Comparison of ENCODE assay signal across 1 cellular context in the genomic region with DNA sequence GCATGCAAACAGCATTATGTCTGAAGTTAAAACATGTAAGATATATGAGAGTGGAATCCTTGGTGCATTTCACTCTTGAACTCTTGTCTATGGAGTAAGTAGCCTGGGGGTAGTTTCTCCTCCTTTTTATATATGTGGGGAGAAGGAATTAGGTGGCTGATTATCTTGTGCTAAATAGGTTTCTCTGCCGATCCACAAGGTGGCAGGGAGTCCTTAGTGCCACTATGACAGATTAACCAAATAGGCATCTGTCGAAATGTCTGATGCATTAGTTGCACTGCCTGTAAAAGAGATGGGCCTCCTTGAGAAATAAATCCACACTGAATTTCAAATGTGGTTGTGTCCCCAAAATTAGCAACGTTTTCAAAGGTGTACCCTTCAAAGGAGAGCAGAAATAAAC.
TF ChIP-seq lines count a peak whose summit lies in the region.

No MANE protein-coding gene starts in this region.

TF ChIP-seq in GM23338, 12 proteins besides CTCF, POLR2A, EP300 and RAD21:
- TF ChIP-seq, protein P1, sequence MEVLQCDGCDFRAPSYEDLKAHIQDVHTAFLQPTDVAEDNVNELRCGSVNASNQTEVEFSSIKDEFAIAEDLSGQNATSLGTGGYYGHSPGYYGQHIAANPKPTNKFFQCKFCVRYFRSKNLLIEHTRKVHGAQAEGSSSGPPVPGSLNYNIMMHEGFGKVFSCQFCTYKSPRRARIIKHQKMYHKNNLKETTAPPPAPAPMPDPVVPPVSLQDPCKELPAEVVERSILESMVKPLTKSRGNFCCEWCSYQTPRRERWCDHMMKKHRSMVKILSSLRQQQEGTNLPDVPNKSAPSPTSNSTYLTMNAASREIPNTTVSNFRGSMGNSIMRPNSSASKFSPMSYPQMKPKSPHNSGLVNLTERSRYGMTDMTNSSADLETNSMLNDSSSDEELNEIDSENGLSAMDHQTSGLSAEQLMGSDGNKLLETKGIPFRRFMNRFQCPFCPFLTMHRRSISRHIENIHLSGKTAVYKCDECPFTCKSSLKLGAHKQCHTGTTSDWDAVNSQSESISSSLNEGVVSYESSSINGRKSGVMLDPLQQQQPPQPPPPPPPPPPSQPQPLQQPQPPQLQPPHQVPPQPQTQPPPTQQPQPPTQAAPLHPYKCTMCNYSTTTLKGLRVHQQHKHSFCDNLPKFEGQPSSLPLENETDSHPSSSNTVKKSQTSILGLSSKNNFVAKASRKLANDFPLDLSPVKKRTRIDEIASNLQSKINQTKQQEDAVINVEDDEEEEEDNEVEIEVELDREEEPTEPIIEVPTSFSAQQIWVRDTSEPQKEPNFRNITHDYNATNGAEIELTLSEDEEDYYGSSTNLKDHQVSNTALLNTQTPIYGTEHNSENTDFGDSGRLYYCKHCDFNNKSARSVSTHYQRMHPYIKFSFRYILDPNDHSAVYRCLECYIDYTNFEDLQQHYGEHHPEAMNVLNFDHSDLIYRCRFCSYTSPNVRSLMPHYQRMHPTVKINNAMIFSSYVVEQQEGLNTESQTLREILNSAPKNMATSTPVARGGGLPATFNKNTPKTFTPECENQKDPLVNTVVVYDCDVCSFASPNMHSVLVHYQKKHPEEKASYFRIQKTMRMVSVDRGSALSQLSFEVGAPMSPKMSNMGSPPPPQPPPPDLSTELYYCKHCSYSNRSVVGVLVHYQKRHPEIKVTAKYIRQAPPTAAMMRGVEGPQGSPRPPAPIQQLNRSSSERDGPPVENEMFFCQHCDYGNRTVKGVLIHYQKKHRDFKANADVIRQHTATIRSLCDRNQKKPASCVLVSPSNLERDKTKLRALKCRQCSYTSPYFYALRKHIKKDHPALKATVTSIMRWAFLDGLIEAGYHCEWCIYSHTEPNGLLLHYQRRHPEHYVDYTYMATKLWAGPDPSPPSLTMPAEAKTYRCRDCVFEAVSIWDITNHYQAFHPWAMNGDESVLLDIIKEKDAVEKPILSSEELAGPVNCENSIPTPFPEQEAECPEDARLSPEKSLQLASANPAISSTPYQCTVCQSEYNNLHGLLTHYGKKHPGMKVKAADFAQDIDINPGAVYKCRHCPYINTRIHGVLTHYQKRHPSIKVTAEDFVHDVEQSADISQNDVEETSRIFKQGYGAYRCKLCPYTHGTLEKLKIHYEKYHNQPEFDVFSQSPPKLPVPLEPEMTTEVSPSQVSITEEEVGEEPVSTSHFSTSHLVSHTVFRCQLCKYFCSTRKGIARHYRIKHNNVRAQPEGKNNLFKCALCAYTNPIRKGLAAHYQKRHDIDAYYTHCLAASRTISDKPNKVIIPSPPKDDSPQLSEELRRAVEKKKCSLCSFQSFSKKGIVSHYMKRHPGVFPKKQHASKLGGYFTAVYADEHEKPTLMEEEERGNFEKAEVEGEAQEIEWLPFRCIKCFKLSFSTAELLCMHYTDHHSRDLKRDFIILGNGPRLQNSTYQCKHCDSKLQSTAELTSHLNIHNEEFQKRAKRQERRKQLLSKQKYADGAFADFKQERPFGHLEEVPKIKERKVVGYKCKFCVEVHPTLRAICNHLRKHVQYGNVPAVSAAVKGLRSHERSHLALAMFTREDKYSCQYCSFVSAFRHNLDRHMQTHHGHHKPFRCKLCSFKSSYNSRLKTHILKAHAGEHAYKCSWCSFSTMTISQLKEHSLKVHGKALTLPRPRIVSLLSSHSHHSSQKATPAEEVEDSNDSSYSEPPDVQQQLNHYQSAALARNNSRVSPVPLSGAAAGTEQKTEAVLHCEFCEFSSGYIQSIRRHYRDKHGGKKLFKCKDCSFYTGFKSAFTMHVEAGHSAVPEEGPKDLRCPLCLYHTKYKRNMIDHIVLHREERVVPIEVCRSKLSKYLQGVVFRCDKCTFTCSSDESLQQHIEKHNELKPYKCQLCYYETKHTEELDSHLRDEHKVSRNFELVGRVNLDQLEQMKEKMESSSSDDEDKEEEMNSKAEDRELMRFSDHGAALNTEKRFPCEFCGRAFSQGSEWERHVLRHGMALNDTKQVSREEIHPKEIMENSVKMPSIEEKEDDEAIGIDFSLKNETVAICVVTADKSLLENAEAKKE (CRISPR knock-in tag; IDR thresholded peaks at IDR 0.05), result no peak
- TF ChIP-seq STAT1 (IDR thresholded peaks at IDR 0.05; ENCODE audit: unreplicated experiment), result no peak
TF ChIP-seq in GM23338: peak in this region for 0.
